Comparison of ENCODE assay signal across 1 cellular context in genomic region chr17:740240-741055, GRCh38.
TF ChIP-seq lines count a peak whose summit lies in the region.

No MANE protein-coding gene starts in this region.

TF ChIP-seq in GM12878, 131 proteins besides CTCF, POLR2A, EP300 and RAD21 (continues in another document):
- TF ChIP-seq FOXM1 (IDR thresholded peaks at IDR 0.05; ENCODE audit: low read depth, low read length): no peak
- peak; percentile 23 for TF ChIP-seq SP1 (IDR thresholded peaks at IDR 0.05; ENCODE audit: low read depth, low read length)
- no peak for TF ChIP-seq POU2F2 (IDR thresholded peaks at IDR 0.05; ENCODE audit: borderline replicate concordance, low read depth, low read length)
- peak; percentile 35; the same call in 1 of the 2 replicates for TF ChIP-seq MXI1 (IDR thresholded peaks at IDR 0.05; ENCODE audit: low read depth, low read length)
- TF ChIP-seq EZH2 (IDR thresholded peaks at IDR 0.05; ENCODE audit: borderline replicate concordance, control insufficient read depth, low read depth, low read length): no peak
- no peak for TF ChIP-seq ZNF622 (IDR thresholded peaks at IDR 0.05)
- no peak for TF ChIP-seq IRF4 (IDR thresholded peaks at IDR 0.05; ENCODE audit: low read depth, low read length)
- TF ChIP-seq JUNB (IDR thresholded peaks at IDR 0.05): no peak
- TF ChIP-seq STAT3 (IDR thresholded peaks at IDR 0.05; ENCODE audit: low read depth, low read length): no peak
- TF ChIP-seq ZNF24 (IDR thresholded peaks at IDR 0.05): no peak
- TF ChIP-seq TBL1XR1 (IDR thresholded peaks at IDR 0.05; ENCODE audit: low read depth, low read length): peak; percentile 58
- TF ChIP-seq DPF2 (IDR thresholded peaks at IDR 0.05): peak; percentile 72
- no peak for TF ChIP-seq FOS (IDR thresholded peaks at IDR 0.05; ENCODE audit: borderline replicate concordance, extremely low read depth, insufficient read length)
- no peak for TF ChIP-seq MTA3 (IDR thresholded peaks at IDR 0.05; ENCODE audit: borderline replicate concordance, low read length)
- no peak for TF ChIP-seq TAF1 (IDR thresholded peaks at IDR 0.05; ENCODE audit: borderline replicate concordance, low read depth, low read length)
- TF ChIP-seq BMI1 (IDR thresholded peaks at IDR 0.05; ENCODE audit: borderline replicate concordance): no peak
- TF ChIP-seq CEBPB (IDR thresholded peaks at IDR 0.05; ENCODE audit: borderline replicate concordance in 1 of 2, low read depth in 2 of 2, low read length in 2 of 2): no peak
- TF ChIP-seq MEF2A (IDR thresholded peaks at IDR 0.05; ENCODE audit: insufficient read depth, low read depth, low read length): no peak
- TF ChIP-seq, protein P1, sequence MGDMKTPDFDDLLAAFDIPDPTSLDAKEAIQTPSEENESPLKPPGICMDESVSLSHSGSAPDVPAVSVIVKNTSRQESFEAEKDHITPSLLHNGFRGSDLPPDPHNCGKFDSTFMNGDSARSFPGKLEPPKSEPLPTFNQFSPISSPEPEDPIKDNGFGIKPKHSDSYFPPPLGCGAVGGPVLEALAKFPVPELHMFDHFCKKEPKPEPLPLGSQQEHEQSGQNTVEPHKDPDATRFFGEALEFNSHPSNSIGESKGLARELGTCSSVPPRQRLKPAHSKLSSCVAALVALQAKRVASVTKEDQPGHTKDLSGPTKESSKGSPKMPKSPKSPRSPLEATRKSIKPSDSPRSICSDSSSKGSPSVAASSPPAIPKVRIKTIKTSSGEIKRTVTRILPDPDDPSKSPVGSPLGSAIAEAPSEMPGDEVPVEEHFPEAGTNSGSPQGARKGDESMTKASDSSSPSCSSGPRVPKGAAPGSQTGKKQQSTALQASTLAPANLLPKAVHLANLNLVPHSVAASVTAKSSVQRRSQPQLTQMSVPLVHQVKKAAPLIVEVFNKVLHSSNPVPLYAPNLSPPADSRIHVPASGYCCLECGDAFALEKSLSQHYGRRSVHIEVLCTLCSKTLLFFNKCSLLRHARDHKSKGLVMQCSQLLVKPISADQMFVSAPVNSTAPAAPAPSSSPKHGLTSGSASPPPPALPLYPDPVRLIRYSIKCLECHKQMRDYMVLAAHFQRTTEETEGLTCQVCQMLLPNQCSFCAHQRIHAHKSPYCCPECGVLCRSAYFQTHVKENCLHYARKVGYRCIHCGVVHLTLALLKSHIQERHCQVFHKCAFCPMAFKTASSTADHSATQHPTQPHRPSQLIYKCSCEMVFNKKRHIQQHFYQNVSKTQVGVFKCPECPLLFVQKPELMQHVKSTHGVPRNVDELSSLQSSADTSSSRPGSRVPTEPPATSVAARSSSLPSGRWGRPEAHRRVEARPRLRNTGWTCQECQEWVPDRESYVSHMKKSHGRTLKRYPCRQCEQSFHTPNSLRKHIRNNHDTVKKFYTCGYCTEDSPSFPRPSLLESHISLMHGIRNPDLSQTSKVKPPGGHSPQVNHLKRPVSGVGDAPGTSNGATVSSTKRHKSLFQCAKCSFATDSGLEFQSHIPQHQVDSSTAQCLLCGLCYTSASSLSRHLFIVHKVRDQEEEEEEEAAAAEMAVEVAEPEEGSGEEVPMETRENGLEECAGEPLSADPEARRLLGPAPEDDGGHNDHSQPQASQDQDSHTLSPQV (IDR thresholded peaks at IDR 0.05): no peak
- no peak; the same call in 1 of the 2 replicates for TF ChIP-seq GATAD2B (conservative IDR thresholded peaks at IDR 0.05; ENCODE audit: low read depth)
- no peak for TF ChIP-seq SUZ12 (IDR thresholded peaks at IDR 0.05; ENCODE audit: unreplicated experiment)
- TF ChIP-seq, protein P2, sequence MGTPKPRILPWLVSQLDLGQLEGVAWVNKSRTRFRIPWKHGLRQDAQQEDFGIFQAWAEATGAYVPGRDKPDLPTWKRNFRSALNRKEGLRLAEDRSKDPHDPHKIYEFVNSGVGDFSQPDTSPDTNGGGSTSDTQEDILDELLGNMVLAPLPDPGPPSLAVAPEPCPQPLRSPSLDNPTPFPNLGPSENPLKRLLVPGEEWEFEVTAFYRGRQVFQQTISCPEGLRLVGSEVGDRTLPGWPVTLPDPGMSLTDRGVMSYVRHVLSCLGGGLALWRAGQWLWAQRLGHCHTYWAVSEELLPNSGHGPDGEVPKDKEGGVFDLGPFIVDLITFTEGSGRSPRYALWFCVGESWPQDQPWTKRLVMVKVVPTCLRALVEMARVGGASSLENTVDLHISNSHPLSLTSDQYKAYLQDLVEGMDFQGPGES (IDR thresholded peaks at IDR 0.05): no peak
- TF ChIP-seq MTA2 (IDR thresholded peaks at IDR 0.05; ENCODE audit: low read depth): peak; percentile 56; the same call in 1 of the 2 replicates
- TF ChIP-seq BCLAF1 (IDR thresholded peaks at IDR 0.05): no peak
- no peak for TF ChIP-seq E2F8 (IDR thresholded peaks at IDR 0.05; ENCODE audit: low read depth, partially characterized antibody)
- TF ChIP-seq, protein P3, sequence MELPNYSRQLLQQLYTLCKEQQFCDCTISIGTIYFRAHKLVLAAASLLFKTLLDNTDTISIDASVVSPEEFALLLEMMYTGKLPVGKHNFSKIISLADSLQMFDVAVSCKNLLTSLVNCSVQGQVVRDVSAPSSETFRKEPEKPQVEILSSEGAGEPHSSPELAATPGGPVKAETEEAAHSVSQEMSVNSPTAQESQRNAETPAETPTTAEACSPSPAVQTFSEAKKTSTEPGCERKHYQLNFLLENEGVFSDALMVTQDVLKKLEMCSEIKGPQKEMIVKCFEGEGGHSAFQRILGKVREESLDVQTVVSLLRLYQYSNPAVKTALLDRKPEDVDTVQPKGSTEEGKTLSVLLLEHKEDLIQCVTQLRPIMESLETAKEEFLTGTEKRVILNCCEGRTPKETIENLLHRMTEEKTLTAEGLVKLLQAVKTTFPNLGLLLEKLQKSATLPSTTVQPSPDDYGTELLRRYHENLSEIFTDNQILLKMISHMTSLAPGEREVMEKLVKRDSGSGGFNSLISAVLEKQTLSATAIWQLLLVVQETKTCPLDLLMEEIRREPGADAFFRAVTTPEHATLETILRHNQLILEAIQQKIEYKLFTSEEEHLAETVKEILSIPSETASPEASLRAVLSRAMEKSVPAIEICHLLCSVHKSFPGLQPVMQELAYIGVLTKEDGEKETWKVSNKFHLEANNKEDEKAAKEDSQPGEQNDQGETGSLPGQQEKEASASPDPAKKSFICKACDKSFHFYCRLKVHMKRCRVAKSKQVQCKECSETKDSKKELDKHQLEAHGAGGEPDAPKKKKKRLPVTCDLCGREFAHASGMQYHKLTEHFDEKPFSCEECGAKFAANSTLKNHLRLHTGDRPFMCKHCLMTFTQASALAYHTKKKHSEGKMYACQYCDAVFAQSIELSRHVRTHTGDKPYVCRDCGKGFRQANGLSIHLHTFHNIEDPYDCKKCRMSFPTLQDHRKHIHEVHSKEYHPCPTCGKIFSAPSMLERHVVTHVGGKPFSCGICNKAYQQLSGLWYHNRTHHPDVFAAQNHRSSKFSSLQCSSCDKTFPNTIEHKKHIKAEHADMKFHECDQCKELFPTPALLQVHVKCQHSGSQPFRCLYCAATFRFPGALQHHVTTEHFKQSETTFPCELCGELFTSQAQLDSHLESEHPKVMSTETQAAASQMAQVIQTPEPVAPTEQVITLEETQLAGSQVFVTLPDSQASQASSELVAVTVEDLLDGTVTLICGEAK (IDR thresholded peaks at IDR 0.05; ENCODE audit: borderline replicate concordance): no peak
- TF ChIP-seq ZZZ3 (IDR thresholded peaks at IDR 0.05; ENCODE audit: control insufficient read depth, insufficient read length, low read depth): no peak
- TF ChIP-seq SRF (IDR thresholded peaks at IDR 0.05; ENCODE audit: low read depth in 2 of 2, low read length in 2 of 2): no peak
- TF ChIP-seq, protein P4, sequence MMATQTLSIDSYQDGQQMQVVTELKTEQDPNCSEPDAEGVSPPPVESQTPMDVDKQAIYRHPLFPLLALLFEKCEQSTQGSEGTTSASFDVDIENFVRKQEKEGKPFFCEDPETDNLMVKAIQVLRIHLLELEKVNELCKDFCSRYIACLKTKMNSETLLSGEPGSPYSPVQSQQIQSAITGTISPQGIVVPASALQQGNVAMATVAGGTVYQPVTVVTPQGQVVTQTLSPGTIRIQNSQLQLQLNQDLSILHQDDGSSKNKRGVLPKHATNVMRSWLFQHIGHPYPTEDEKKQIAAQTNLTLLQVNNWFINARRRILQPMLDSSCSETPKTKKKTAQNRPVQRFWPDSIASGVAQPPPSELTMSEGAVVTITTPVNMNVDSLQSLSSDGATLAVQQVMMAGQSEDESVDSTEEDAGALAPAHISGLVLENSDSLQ (IDR thresholded peaks at IDR 0.05): no peak
- TF ChIP-seq MAX (IDR thresholded peaks at IDR 0.05; ENCODE audit: low read depth, low read length): 0 out of 2 replicates have a peak, but pooled peaks have one; percentile 19
- TF ChIP-seq, protein P5, sequence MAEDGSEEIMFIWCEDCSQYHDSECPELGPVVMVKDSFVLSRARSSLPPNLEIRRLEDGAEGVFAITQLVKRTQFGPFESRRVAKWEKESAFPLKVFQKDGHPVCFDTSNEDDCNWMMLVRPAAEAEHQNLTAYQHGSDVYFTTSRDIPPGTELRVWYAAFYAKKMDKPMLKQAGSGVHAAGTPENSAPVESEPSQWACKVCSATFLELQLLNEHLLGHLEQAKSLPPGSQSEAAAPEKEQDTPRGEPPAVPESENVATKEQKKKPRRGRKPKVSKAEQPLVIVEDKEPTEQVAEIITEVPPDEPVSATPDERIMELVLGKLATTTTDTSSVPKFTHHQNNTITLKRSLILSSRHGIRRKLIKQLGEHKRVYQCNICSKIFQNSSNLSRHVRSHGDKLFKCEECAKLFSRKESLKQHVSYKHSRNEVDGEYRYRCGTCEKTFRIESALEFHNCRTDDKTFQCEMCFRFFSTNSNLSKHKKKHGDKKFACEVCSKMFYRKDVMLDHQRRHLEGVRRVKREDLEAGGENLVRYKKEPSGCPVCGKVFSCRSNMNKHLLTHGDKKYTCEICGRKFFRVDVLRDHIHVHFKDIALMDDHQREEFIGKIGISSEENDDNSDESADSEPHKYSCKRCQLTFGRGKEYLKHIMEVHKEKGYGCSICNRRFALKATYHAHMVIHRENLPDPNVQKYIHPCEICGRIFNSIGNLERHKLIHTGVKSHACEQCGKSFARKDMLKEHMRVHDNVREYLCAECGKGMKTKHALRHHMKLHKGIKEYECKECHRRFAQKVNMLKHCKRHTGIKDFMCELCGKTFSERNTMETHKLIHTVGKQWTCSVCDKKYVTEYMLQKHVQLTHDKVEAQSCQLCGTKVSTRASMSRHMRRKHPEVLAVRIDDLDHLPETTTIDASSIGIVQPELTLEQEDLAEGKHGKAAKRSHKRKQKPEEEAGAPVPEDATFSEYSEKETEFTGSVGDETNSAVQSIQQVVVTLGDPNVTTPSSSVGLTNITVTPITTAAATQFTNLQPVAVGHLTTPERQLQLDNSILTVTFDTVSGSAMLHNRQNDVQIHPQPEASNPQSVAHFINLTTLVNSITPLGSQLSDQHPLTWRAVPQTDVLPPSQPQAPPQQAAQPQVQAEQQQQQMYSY (CRISPR knock-in tag; IDR thresholded peaks at IDR 0.05): no peak
- TF ChIP-seq HDAC2 (IDR thresholded peaks at IDR 0.05): no peak
- TF ChIP-seq, protein P6, sequence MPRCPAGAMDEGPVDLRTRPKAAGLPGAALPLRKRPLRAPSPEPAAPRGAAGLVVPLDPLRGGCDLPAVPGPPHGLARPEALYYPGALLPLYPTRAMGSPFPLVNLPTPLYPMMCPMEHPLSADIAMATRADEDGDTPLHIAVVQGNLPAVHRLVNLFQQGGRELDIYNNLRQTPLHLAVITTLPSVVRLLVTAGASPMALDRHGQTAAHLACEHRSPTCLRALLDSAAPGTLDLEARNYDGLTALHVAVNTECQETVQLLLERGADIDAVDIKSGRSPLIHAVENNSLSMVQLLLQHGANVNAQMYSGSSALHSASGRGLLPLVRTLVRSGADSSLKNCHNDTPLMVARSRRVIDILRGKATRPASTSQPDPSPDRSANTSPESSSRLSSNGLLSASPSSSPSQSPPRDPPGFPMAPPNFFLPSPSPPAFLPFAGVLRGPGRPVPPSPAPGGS (IDR thresholded peaks at IDR 0.05; ENCODE audit: borderline replicate concordance, insufficient read depth, low read depth, low read length, poor library complexity, severe bottlenecking): no peak
